In the genomic region with DNA sequence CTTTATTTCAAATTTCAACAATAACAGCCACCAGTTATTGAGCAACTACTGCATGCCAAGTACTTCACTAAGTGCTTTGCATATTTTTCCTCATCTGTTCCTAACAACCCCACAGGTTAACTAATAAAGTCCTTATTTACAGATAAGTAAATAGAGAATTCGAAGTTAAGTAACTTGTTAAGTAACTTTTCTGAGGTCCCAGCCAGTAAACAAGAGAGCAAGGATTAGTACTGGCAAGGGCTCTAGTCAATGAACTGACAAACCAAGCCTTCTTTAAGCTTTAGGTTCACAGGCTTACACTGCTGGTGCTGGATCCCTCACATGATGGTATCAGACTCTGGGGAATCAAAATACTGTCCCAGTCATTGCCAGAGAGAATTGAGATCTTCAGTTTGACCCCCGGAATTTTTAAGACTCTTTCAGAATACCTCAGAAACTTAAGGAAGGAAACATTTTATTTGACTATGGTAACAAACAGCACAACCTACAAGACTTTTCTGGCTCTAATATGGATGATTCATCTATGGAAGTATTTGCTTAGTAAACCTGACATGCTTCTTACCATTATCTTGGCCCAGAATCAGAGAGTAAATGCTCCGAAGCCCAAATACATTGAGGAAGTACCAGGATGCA, we compare ENCODE assay signal across 18 cellular contexts. TPM values are rescaled to one million over a fixed set of nuclear protein-coding genes. Genes with fewer than 3 reads are reported as not detected.
DNase-seq lines count a peak whose midpoint lies in the region; ATAC-seq, FAIRE-seq and TF ChIP-seq lines count a peak whose summit lies in the region.
"Had no signal": no experiment of that assay in that cellular context is flagged by ENCODE, and none has a peak within 500 bp of the region (broad histone marks: within the 10 kb centered on the region; RNA-seq: fewer than 3 reads in every experiment).

No MANE protein-coding gene starts in this region.

- H3K27ac Mint-ChIP-seq in T-helper 2 cell treated with Interferon-gamma antibody and Interleukin-4, amounts not matched to agents 5 μg/mL and 100 μg/mL, for 36 hours, result no peak overlapping the region
- H3K27ac Mint-ChIP-seq in CD8-positive, alpha-beta T cell, result no peak overlapping the region
- H3K27ac Mint-ChIP-seq: activated CD4-positive, alpha-beta T cell treated with anti-CD3 and anti-CD28 coated beads, Interleukin-2, amount 10 ng/mL, durations not matched to agents 7 days and 5 days; activated T-helper 2 cell treated with anti-CD3 and anti-CD28 coated beads, Interferon-gamma antibody, Interleukin-2, Interleukin-4, amounts not matched to agents 10 μg/mL and 5 μg/mL and 100 μg/mL, durations not matched to agents 14 hours and 24 hours and 36 hours; nephron had no signal

- no peaks in the 10 kb centered on the region for H3K9me3 Mint-ChIP-seq in T-helper 2 cell treated with Interferon-gamma antibody and Interleukin-4, amounts not matched to agents 5 μg/mL and 100 μg/mL, for 36 hours
- no peaks in the 10 kb centered on the region for H3K9me3 Mint-ChIP-seq in CD8-positive, alpha-beta T cell
- H3K9me3 Mint-ChIP-seq: activated CD4-positive, alpha-beta T cell treated with anti-CD3 and anti-CD28 coated beads, Interleukin-2, amount 10 ng/mL, durations not matched to agents 7 days and 5 days; activated T-helper 2 cell treated with anti-CD3 and anti-CD28 coated beads, Interferon-gamma antibody, Interleukin-2, Interleukin-4, amounts not matched to agents 10 μg/mL and 5 μg/mL and 100 μg/mL, durations not matched to agents 14 hours and 24 hours and 36 hours; nephron had no signal

- no peak for TF ChIP-seq CTCF in stomach (IDR thresholded peaks at IDR 0.05)
- TF ChIP-seq CTCF in dorsolateral prefrontal cortex (IDR thresholded peaks at IDR 0.05 in 54 of 56, conservative IDR thresholded peaks at IDR 0.05 in 2 of 56; ENCODE audit: low read depth in 1 of 56, partially characterized antibody in 56 of 56), result no peak
- no peak for TF ChIP-seq CTCF in CD8-positive, alpha-beta T cell (IDR thresholded peaks at IDR 0.05)

- CTCF ChIA-PET in CD8-positive, alpha-beta T cell (lab: Charles Lee), result interaction anchor here (1.0 to 2.9 kb wide), 2 partner anchors 24 to 37 kb away, joined by 3 to 7 read pairs; partner anchors contain the start of gene CRELD1

- TF ChIP-seq POLR2A in H54 (IDR thresholded peaks at IDR 0.05; ENCODE audit: low read depth, low read length) (no peak), stomach (IDR thresholded peaks at IDR 0.05) (no peak)

- H3K9me3 ChIP-seq in adipocyte (ENCODE audit: control insufficient read depth, low read length), result no peaks in the 10 kb centered on the region
- no peaks in the 10 kb centered on the region for H3K9me3 ChIP-seq in stomach
- H3K9me3 ChIP-seq in CD8-positive, alpha-beta T cell (ENCODE audit: low read length), result no peaks in the 10 kb centered on the region
- H3K9me3 ChIP-seq: esophagus muscularis mucosa had no signal

- H3K27me3 Mint-ChIP-seq in T-helper 2 cell treated with Interferon-gamma antibody and Interleukin-4, amounts not matched to agents 5 μg/mL and 100 μg/mL, for 36 hours (ENCODE audit: low read depth), result no peaks in the 10 kb centered on the region
- no peaks in the 10 kb centered on the region for H3K27me3 Mint-ChIP-seq in CD8-positive, alpha-beta T cell (ENCODE audit: low read depth)
- H3K27me3 Mint-ChIP-seq: activated CD4-positive, alpha-beta T cell treated with anti-CD3 and anti-CD28 coated beads, Interleukin-2, amount 10 ng/mL, durations not matched to agents 7 days and 5 days had no signal

- H3K36me3 ChIP-seq in adipocyte (ENCODE audit: control insufficient read depth, insufficient read depth, low read length, severe bottlenecking) (peaks cover 81% of the 10 kb centered on the region), stomach (peaks cover 62 to 100% (median 98%) of the 10 kb centered on the region in 4 donors)
- H3K36me3 ChIP-seq in CD8-positive, alpha-beta T cell (ENCODE audit: insufficient read depth, low read length), result peaks cover 53% of the 10 kb centered on the region

- TF ChIP-seq EP300 in stomach (IDR thresholded peaks at IDR 0.05), result no peak

- H3K9ac ChIP-seq in adipocyte (ENCODE audit: low read length), result peak overlapping the region; percentile 50

- H3K4me1 Mint-ChIP-seq in T-helper 2 cell treated with Interferon-gamma antibody and Interleukin-4, amounts not matched to agents 5 μg/mL and 100 μg/mL, for 36 hours (ENCODE audit: low read depth), result no peaks in the 10 kb centered on the region
- H3K4me1 Mint-ChIP-seq in CD8-positive, alpha-beta T cell (ENCODE audit: low read depth), result no peaks in the 10 kb centered on the region
- H3K4me1 Mint-ChIP-seq: activated CD4-positive, alpha-beta T cell treated with anti-CD3 and anti-CD28 coated beads, Interleukin-2, amount 10 ng/mL, durations not matched to agents 7 days and 5 days; nephron had no signal

- peaks cover 40% of the 10 kb centered on the region for H3K36me3 Mint-ChIP-seq in T-helper 2 cell treated with Interferon-gamma antibody and Interleukin-4, amounts not matched to agents 5 μg/mL and 100 μg/mL, for 36 hours (ENCODE audit: low read depth)
- peaks cover 76% of the 10 kb centered on the region for H3K36me3 Mint-ChIP-seq in CD8-positive, alpha-beta T cell

- H3K27ac ChIP-seq in stomach (peak overlapping the region in 4 of 5 donors; percentile 23 to 76 (median 61)), dorsolateral prefrontal cortex (no peak overlapping the region)
- no peak overlapping the region for H3K27ac ChIP-seq in CD8-positive, alpha-beta T cell (ENCODE audit: low read depth, low read length)
- H3K27ac ChIP-seq: skin epidermis had no signal

- no peak for DNase-seq in H54 (ENCODE audit: insufficient read length, low spot score)
- DNase-seq in adipocyte (ENCODE audit: low read depth), result peak; percentile 67
- peak; percentile 80 for DNase-seq in fibroblast of peridontal ligament (ENCODE audit: extremely low read depth)
- DNase-seq in stomach, result no peak
- DNase-seq in dorsolateral prefrontal cortex, result no peak
- no peak for DNase-seq in T-helper 2 cell treated with Interferon-gamma antibody and Interleukin-4, amounts not matched to agents 5 μg/mL and 100 μg/mL, for 36 hours (ENCODE audit: low spot score)
- no peak for DNase-seq in putamen (ENCODE audit: low spot score)
- no peak for DNase-seq in CD8-positive, alpha-beta T cell
- DNase-seq: activated CD4-positive, alpha-beta T cell treated with anti-CD3 and anti-CD28 coated beads, Interleukin-2, amount 10 ng/mL, durations not matched to agents 7 days and 5 days; Karpas-422; kidney glomerular epithelial cell; NCI-H2081 treated with DMSO at 0.1 percent for 48 hours; SW 1271 had no signal

- peaks cover 24% of the 10 kb centered on the region for H3K4me1 ChIP-seq in adipocyte (ENCODE audit: control insufficient read depth, insufficient read depth, low read length)
- H3K4me1 ChIP-seq in stomach, result peaks cover 0 to 19% (median 9%) of the 10 kb centered on the region in 4 donors
- no peaks in the 10 kb centered on the region for H3K4me1 ChIP-seq in CD8-positive, alpha-beta T cell (ENCODE audit: insufficient read depth, low read length)
- H3K4me1 ChIP-seq: esophagus muscularis mucosa had no signal

- intact Hi-C loops in stomach (cut with DNase I; ENCODE audit: low total_unique reads), result no loop called here
- intact Hi-C loops in dorsolateral prefrontal cortex (cut with DNase I), result no loop called here
- intact Hi-C loops in CD8-positive, alpha-beta T cell (cut with DNase I, micrococcal nuclease), result no loop called here

- FAIRE-seq in H54 (lab: Jason Lieb, UNC), result peak; percentile 80
- FAIRE-seq: D721Med had no signal

- H3K4me3 Mint-ChIP-seq in T-helper 2 cell treated with Interferon-gamma antibody and Interleukin-4, amounts not matched to agents 5 μg/mL and 100 μg/mL, for 36 hours, result no peak overlapping the region
- H3K4me3 Mint-ChIP-seq in CD8-positive, alpha-beta T cell, result no peak overlapping the region
- H3K4me3 Mint-ChIP-seq: activated CD4-positive, alpha-beta T cell treated with anti-CD3 and anti-CD28 coated beads, Interleukin-2, amount 10 ng/mL, durations not matched to agents 7 days and 5 days; nephron had no signal

- POLR2A ChIA-PET in CD8-positive, alpha-beta T cell (lab: Charles Lee), result no interaction called here

- no peak overlapping the region for H3K4me3 ChIP-seq in adipocyte (ENCODE audit: low read length)
- H3K4me3 ChIP-seq in stomach, result no peak overlapping the region
- H3K4me3 ChIP-seq in dorsolateral prefrontal cortex, result no peak overlapping the region
- no peak overlapping the region for H3K4me3 ChIP-seq in CD8-positive, alpha-beta T cell (ENCODE audit: low read depth, low read length)
- H3K4me3 ChIP-seq: esophagus muscularis mucosa, skin epidermis had no signal

- no peak for ATAC-seq in CD8-positive, alpha-beta T cell

- 39 to 51% (median 50%) methylated on average over 3 of the region's 3 CpGs for WGBS in stomach, 5 donors

- H3K27me3 ChIP-seq in adipocyte (replicated peaks; ENCODE audit: control insufficient read depth, insufficient read depth, low read length), result no peaks in the 10 kb centered on the region
- no peaks in the 10 kb centered on the region for H3K27me3 ChIP-seq in stomach
- H3K27me3 ChIP-seq in dorsolateral prefrontal cortex, result no peaks in the 10 kb centered on the region
- H3K27me3 ChIP-seq in CD8-positive, alpha-beta T cell (ENCODE audit: insufficient read depth, low read length), result no peaks in the 10 kb centered on the region
- H3K27me3 ChIP-seq: esophagus muscularis mucosa had no signal

RNA-seq across cellular contexts. Expression of gene EMC3, which starts 16.5 kb away (rescaled TPM):
- total RNA-seq in stomach, result 10 to 100 TPM; 10.5 to 71.0 (median 34.1) TPM
- polyA plus RNA-seq in stomach, result 10 to 100 TPM; 32.2 to 54.4 (median 38.3) TPM
- total RNA-seq in dorsolateral prefrontal cortex, result 10 to 100 TPM; 41.1 to 93.1 (median 69.8) TPM
- 10 to 100 TPM; 56.5 to 57.7 TPM for total RNA-seq in CD8-positive, alpha-beta T cell

RNA-seq across cellular contexts. Expression of gene PRRT3, which starts 17.9 kb away (rescaled TPM):
- 10 to 100 TPM in 1 of 5 donors, 1 to 10 TPM in 2, under 1 TPM in 2; 0.58 to 31.6 (median 5.4) TPM for total RNA-seq in stomach
- polyA plus RNA-seq in stomach, result under 1 TPM; 0.44 to 0.92 (median 0.80) TPM
- 10 to 100 TPM; 13.3 to 49.4 (median 36.1) TPM for total RNA-seq in dorsolateral prefrontal cortex
- 1 to 10 TPM; 6.4 to 6.9 TPM for total RNA-seq in CD8-positive, alpha-beta T cell

RNA-seq across cellular contexts. Expression of gene CRELD1, which starts 36.5 kb away (rescaled TPM):
- total RNA-seq in stomach, result 10 to 100 TPM in 4 of 5 donors, 1 to 10 TPM in 1; 6.2 to 71.5 (median 23.9) TPM
- 10 to 100 TPM in 2 of 3 donors, 1 to 10 TPM in 1; 7.5 to 52.3 (median 21.6) TPM for polyA plus RNA-seq in stomach
- 100 to 1,000 TPM in 31 of 120 experiments, 10 to 100 TPM in 89; 53.2 to 167 (median 87.2) TPM for total RNA-seq in dorsolateral prefrontal cortex
- total RNA-seq in CD8-positive, alpha-beta T cell, result 10 to 100 TPM in 1 of 2 experiments, 1 to 10 TPM in 1; 6.3 to 10.7 TPM

RNA-seq across cellular contexts. Expression of gene IL17RC, which starts 53.2 kb away (rescaled TPM):
- 100 to 1,000 TPM in 3 of 5 donors, 10 to 100 TPM in 2; 20.1 to 284 (median 111) TPM for total RNA-seq in stomach
- 10 to 100 TPM; 24.2 to 40.6 (median 25.5) TPM for polyA plus RNA-seq in stomach
- 10 to 100 TPM; 11.3 to 43.7 (median 21.9) TPM for total RNA-seq in dorsolateral prefrontal cortex
- total RNA-seq in CD8-positive, alpha-beta T cell, result under 1 TPM; 0.71 to 0.83 TPM

RNA-seq across cellular contexts. Expression of gene FANCD2, which starts 56.1 kb away (rescaled TPM):
- 10 to 100 TPM in 1 of 5 donors, 1 to 10 TPM in 4; 1.3 to 21.1 (median 6.1) TPM for total RNA-seq in stomach
- 1 to 10 TPM in 2 of 3 donors, under 1 TPM in 1; 0.61 to 6.3 (median 5.3) TPM for polyA plus RNA-seq in stomach
- total RNA-seq in dorsolateral prefrontal cortex, result 1 to 10 TPM in 119 of 120 experiments, under 1 TPM in 1; 0.71 to 6.8 (median 2.9) TPM
- 10 to 100 TPM; 15.8 to 17.7 TPM for total RNA-seq in CD8-positive, alpha-beta T cell

Comparison
In these comparisons a context has a peak if more than half of its experiments do, and no peak if none do; other contexts are left out.
1. DNase-seq: peak in adipocyte (single experiment) and fibroblast of peridontal ligament (single experiment); none in H54 (single experiment), stomach (single experiment), dorsolateral prefrontal cortex (0 of 10), T-helper 2 cell treated with Interferon-gamma antibody and Interleukin-4, amounts not matched to agents 5 μg/mL and 100 μg/mL, for 36 hours (single experiment), putamen (single experiment) and CD8-positive, alpha-beta T cell (0 of 7).
2. H3K27ac ChIP-seq: peak in stomach (4 of 5); none in dorsolateral prefrontal cortex (0 of 59) and CD8-positive, alpha-beta T cell (single experiment).